Comparison of ENCODE assay signal across 25 cellular contexts in the genomic region with DNA sequence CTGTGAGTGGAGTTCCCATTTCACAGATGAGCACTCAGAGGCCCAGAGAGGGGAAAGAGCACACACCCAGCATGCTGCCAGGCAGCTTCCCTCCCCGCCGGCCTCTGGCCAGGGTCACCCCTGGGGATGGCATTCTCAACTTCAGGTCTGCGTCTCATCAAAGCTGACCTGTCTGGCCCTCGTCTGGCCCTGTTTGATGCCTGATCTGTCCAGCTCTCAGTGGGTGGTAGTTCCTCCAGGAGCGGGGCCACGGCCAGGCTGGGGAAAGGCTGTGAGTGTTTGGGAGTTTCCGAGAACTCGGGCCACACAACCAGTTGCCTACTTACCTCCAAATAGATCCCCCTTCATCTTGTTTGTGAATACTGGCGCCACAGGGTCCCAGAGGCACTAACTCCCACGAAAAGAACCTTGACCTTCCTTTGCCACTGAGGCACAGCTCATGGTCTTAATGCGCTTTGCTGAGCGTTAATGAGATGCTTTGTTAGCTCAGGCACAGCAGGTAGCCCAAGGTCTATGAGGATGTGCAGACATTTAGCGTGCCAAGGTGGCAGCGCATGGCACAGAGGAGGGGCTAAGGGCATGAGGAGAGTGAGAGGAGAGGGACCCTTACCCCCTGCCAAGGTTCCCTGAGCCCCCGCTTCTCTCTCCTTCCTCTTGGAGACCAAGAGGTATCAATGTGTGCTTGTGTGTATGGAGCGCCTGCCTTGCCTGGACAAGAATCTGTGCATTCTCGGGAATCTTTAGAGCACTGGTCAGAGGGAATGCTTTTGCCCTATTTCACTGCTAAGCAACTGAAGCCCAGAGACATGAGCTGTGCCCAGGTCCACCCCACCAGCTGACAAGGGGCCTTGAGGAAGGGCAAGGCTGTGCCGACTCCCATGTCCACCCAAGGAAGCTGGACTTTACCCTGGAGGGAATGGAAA.
"Had no signal": no experiment of that assay in that cellular context is flagged by ENCODE, and none has a peak within 500 bp of the region (broad histone marks: within the 10 kb centered on the region; RNA-seq: fewer than 3 reads in every experiment).

No MANE protein-coding gene starts in this region.

- H3K27me3 ChIP-seq: cardiac muscle cell, testis, transverse colon had no signal

- H3K27me3 Mint-ChIP-seq: activated CD4-positive, alpha-beta T cell treated with anti-CD3 and anti-CD28 coated beads for 36 hours; activated CD8-positive, alpha-beta memory T cell treated with anti-CD3 and anti-CD28 coated beads, Interleukin-2, amount 10 ng/mL, durations not matched to agents 7 days and 5 days; activated naive CD4-positive, alpha-beta T cell treated with anti-CD3 and anti-CD28 coated beads, Interleukin-2, amount 50 U/mL, for 24 hours had no signal

- H3K4me3 ChIP-seq: cardiac muscle cell, coronary artery, dorsolateral prefrontal cortex, gastrocnemius medialis, testis, transverse colon had no signal

- H3K36me3 ChIP-seq: cardiac muscle cell, gastrocnemius medialis, transverse colon had no signal

- H3K4me1 Mint-ChIP-seq: activated CD4-positive, alpha-beta T cell treated with anti-CD3 and anti-CD28 coated beads for 36 hours; activated CD8-positive, alpha-beta memory T cell treated with anti-CD3 and anti-CD28 coated beads, Interleukin-2, amount 10 ng/mL, durations not matched to agents 7 days and 5 days; activated naive CD4-positive, alpha-beta T cell treated with anti-CD3 and anti-CD28 coated beads, Interleukin-2, amount 50 U/mL, for 24 hours; neural crest cell had no signal

- H3K36me3 Mint-ChIP-seq: activated CD8-positive, alpha-beta memory T cell treated with anti-CD3 and anti-CD28 coated beads, Interleukin-2, amount 10 ng/mL, durations not matched to agents 7 days and 5 days; activated naive CD4-positive, alpha-beta T cell treated with anti-CD3 and anti-CD28 coated beads, Interleukin-2, amount 50 U/mL, for 24 hours; naive thymus-derived CD4-positive, alpha-beta T cell had no signal

- DNase-seq: activated CD4-positive, alpha-beta T cell treated with anti-CD3 and anti-CD28 coated beads for 36 hours; activated CD4-positive, CD25-positive, alpha-beta regulatory T cell; activated CD8-positive, alpha-beta memory T cell treated with anti-CD3 and anti-CD28 coated beads, Interleukin-2, amount 10 ng/mL, durations not matched to agents 7 days and 5 days; activated CD8-positive, alpha-beta T cell treated with anti-CD3 and anti-CD28 coated beads, Interleukin-2, amount 10 ng/mL, durations not matched to agents 7 days and 5 days; activated T-cell treated with anti-CD3 and anti-CD28 coated beads, Interleukin-2, amount 50 U/mL, for 48 hours; cerebellar nuclear complex; effector memory CD4-positive, alpha-beta T cell; erythroblast; gastrocnemius medialis; glutamatergic neuron; left cardiac atrium; midbrain; naive thymus-derived CD4-positive, alpha-beta T cell; occipital lobe; right cardiac atrium; stimulated activated CD4-positive, alpha-beta T cell treated with anti-CD3 and anti-CD28 coated beads, Interleukin-2, amount 100 ng/mL, for 48 hours; stimulated activated naive CD8-positive, alpha-beta T cell treated with anti-CD3 and anti-CD28 coated beads, Interleukin-15, Interleukin-2, amounts not matched to agents 100 U/mL and 50 U/mL, for 24 hours; testis; transverse colon had no signal

- H3K4me3 Mint-ChIP-seq: activated CD4-positive, alpha-beta T cell treated with anti-CD3 and anti-CD28 coated beads for 36 hours; activated CD8-positive, alpha-beta memory T cell treated with anti-CD3 and anti-CD28 coated beads, Interleukin-2, amount 10 ng/mL, durations not matched to agents 7 days and 5 days; activated CD8-positive, alpha-beta T cell treated with anti-CD3 and anti-CD28 coated beads, Interleukin-2, amount 10 ng/mL, durations not matched to agents 7 days and 5 days; activated naive CD4-positive, alpha-beta T cell treated with anti-CD3 and anti-CD28 coated beads, Interleukin-2, amount 50 U/mL, for 24 hours; naive thymus-derived CD4-positive, alpha-beta T cell; neural crest cell had no signal

- H3K9me3 Mint-ChIP-seq: activated naive CD4-positive, alpha-beta T cell treated with anti-CD3 and anti-CD28 coated beads, Interleukin-2, amount 50 U/mL, for 24 hours; activated T-helper 2 cell treated with anti-CD3 and anti-CD28 coated beads, Interferon-gamma antibody, Interleukin-2, Interleukin-4, amounts not matched to agents 10 μg/mL and 5 μg/mL and 100 μg/mL, durations not matched to agents 14 hours and 24 hours and 36 hours; neural crest cell had no signal

- H3K27ac Mint-ChIP-seq: activated CD4-positive, alpha-beta T cell treated with anti-CD3 and anti-CD28 coated beads for 36 hours; activated CD8-positive, alpha-beta memory T cell treated with anti-CD3 and anti-CD28 coated beads, Interleukin-2, amount 10 ng/mL, durations not matched to agents 7 days and 5 days; activated CD8-positive, alpha-beta T cell treated with anti-CD3 and anti-CD28 coated beads, Interleukin-2, amount 10 ng/mL, durations not matched to agents 7 days and 5 days; activated naive CD4-positive, alpha-beta T cell treated with anti-CD3 and anti-CD28 coated beads, Interleukin-2, amount 50 U/mL, for 24 hours; activated T-helper 2 cell treated with anti-CD3 and anti-CD28 coated beads, Interferon-gamma antibody, Interleukin-2, Interleukin-4, amounts not matched to agents 10 μg/mL and 5 μg/mL and 100 μg/mL, durations not matched to agents 14 hours and 24 hours and 36 hours; naive thymus-derived CD4-positive, alpha-beta T cell had no signal
